ENCODE assay signal across 8 cellular contexts in the genomic region with DNA sequence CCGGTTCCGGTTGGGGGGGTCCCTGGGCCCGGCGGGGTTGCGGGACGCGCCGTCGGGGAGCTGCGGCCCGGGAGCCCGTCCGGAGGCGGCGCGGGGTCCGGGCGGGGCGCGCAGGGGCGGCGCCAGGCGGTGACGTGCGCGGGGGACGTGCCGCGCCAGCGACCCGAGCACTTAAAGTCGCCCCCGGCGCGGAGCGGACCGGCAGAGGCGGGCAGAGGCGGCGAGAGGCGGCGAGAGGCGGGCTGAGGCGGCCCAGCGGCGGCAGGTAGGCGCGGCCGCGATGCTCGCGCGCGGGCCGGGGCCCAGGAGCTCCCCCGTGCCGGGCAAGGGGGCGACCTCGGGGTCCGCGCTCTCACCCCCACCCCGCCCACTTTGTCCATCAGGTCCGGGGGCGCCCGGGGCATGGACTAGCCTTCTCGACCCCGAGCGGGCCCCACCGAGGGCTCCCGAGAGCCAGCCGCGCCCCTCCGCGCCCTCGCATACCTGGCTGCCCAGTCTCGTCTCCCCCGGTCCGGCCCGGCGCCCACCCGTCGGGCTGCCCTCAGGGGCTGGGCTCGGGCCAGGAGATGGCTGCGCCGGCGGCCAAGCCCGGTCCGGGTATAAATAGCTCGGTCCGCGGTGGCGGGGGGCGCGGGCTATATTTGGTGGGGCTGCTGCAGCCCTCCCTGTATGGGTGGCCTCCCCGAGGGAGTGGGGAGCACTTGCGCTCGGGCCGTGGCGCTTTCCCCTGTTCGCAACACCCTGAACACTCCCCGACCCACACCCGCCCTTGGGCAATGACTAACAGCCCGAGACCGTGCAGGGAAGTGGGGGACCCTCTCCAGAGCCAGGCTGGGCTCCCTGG. TPM values are rescaled to one million over a fixed set of nuclear protein-coding genes. Genes with fewer than 3 reads are reported as not detected.
DNase-seq lines count a peak whose midpoint lies in the region; ATAC-seq, FAIRE-seq and TF ChIP-seq lines count a peak whose summit lies in the region.

Gene SLC16A3 (plus strand): TSS at position 201 of the 844 bp plus-strand sequence. CDS start 6,967 bp downstream, outside the sequence.

- H3K4me3 ChIP-seq in body of pancreas (peak within 1 kb of the TSS in 1 of 2 donors; percentile 8), iPS-18c (ENCODE audit: insufficient read depth, low read depth, low read length) (peak within 1 kb of the TSS; percentile 51), small intestine (ENCODE audit: low read depth in 1 of 2, low read length in 2 of 2) (peak within 1 kb of the TSS; percentile 61 to 69)

- H3K27ac ChIP-seq in body of pancreas: peak within 1 kb of the TSS in 3 of 4 donors; percentile 10 to 80 (median 65)
- H3K27ac ChIP-seq in small intestine (ENCODE audit: low read depth in 1 of 2, low read length in 1 of 2): peak within 1 kb of the TSS; percentile 87 to 94

- DNase-seq in Ammon's horn (ENCODE audit: low spot score) (peak; percentile 54), T-helper 1 cell (peak; percentile 52 to 73 (median 59)), body of pancreas (peak in 1 of 4 donors; percentile 20), small intestine (peak; percentile 63)

- intact Hi-C loops in body of pancreas (cut with DNase I): no loop called here

- peak in 2 of 3 donors; percentile 7 to 9 for TF ChIP-seq POLR2A in body of pancreas (IDR thresholded peaks at IDR 0.05)

- H3K4me1 ChIP-seq in body of pancreas (peaks cover 25% of the 10 kb centered on the region), small intestine (ENCODE audit: control insufficient read depth in 2 of 2, insufficient read depth in 1 of 2, low read depth in 1 of 2, low read length in 1 of 2) (peaks cover 0 to 10% of the 10 kb centered on the region in 2 donors)

- H3K27me3 ChIP-seq in body of pancreas (peaks cover 0 to 20% of the 10 kb centered on the region in 2 donors), small intestine (ENCODE audit: control insufficient read depth in 2 of 2, insufficient read depth in 2 of 2, low read length in 2 of 2) (no peaks in the 10 kb centered on the region)

- ATAC-seq in GM19035 (IDR thresholded peaks at IDR 0.05; ENCODE audit: unreplicated experiment) (peak; percentile 48), HG03571 (IDR thresholded peaks at IDR 0.05; ENCODE audit: unreplicated experiment) (peak; percentile 32), body of pancreas (peak; percentile 22), GM21576 (IDR thresholded peaks at IDR 0.05; ENCODE audit: unreplicated experiment) (no peak)

- H3K36me3 ChIP-seq in body of pancreas (replicated peaks in 1 of 2; ENCODE audit: insufficient read depth in 1 of 2, low read depth in 2 of 2) (no peaks in the 10 kb centered on the region), small intestine (ENCODE audit: control insufficient read depth in 2 of 2, insufficient read depth in 2 of 2, low read length in 2 of 2) (no peaks in the 10 kb centered on the region)

- no peak for FAIRE-seq in small intestine (lab: Jason Lieb, UNC)

- H3K9me3 ChIP-seq in body of pancreas (no peaks in the 10 kb centered on the region), iPS-18c (ENCODE audit: control insufficient read depth, insufficient read depth, low read length) (no peaks in the 10 kb centered on the region), small intestine (ENCODE audit: control insufficient read depth, low read depth) (no peaks in the 10 kb centered on the region)

- 10% methylated on average over 98 of the region's 104 CpGs; no CpG with 5 or more reads in 1 of the 2 donors for WGBS in body of pancreas, 2 donors
- 3 to 7% (median 5%) methylated on average over 43 to 104 of the region's 104 CpGs for WGBS in small intestine, 3 donors

- no peak for TF ChIP-seq CTCF in body of pancreas (IDR thresholded peaks at IDR 0.05)

RNA-seq across cellular contexts. Expression of gene SLC16A3, which starts in this region (rescaled TPM):
- 1 to 10 TPM; 2.0 to 5.4 TPM for total RNA-seq in body of pancreas
- polyA plus RNA-seq in small intestine: 10 to 100 TPM in 1 of 3 donors, 1 to 10 TPM in 2; 5.4 to 33.2 (median 7.8) TPM
